ENCODE assay signal across 19 cellular contexts in the genomic region with DNA sequence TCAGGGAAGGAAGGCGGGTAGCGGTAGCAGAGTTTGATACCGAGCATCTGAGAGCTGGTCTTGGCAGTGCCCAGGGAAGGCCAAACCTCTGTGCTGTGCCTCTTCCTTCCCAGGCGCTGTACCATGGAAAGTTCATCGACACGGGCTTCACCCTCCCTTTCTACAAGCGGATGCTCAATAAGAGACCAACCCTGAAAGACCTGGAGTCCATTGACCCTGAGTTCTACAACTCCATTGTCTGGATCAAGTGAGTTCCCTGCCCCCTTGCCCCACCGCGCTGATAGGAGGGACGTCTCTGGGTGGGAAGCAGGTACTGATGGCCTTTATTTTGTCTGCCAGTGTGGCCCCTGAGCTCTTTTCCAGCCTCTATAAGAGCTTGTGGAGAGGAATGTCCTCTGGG.
"Had no signal": no experiment of that assay in that cellular context is flagged by ENCODE, and none has a peak within 500 bp of the region (broad histone marks: within the 10 kb centered on the region; RNA-seq: fewer than 3 reads in every experiment).

No MANE protein-coding gene starts in this region.

- H3K9me3 ChIP-seq: adrenal gland, body of pancreas, Peyer's patch, SJCRH30 had no signal

- H3K4me3 ChIP-seq: adrenal gland, body of pancreas, Peyer's patch, SJCRH30 had no signal

- H3K27me3 ChIP-seq: adrenal gland, body of pancreas, Peyer's patch, SJCRH30 had no signal

- DNase-seq: activated CD4-positive, alpha-beta T cell treated with anti-CD3 and anti-CD28 coated beads for 4 hours; activated CD8-positive, alpha-beta memory T cell treated with anti-CD3 and anti-CD28 coated beads, Interleukin-2, amount 50 U/mL, for 4 hours; activated CD8-positive, alpha-beta T cell treated with anti-CD3 and anti-CD28 coated beads for 36 hours; activated gamma-delta T cell treated with Interleukin-2 at 50 U/mL for 16 hours; activated naive CD4-positive, alpha-beta T cell treated with anti-CD3 and anti-CD28 coated beads, Interleukin-2, amount 50 U/mL, for 16 hours; activated naive CD8-positive, alpha-beta T cell treated with anti-CD3 and anti-CD28 coated beads, Interleukin-2, amount 10 ng/mL, durations not matched to agents 7 days and 5 days; activated T-cell treated with anti-CD3 and anti-CD28 coated beads, Interleukin-2, amount 50 U/mL, for 72 hours; body of pancreas; MV-4-11; NCI-H1092 treated with DMSO at 0.1 percent for 48 hours; NCI-H1436; NCI-H2029 treated with DMSO at 0.1 percent for 48 hours; NCI-H524; Right ventricle myocardium superior; SJCRH30 had no signal

- H3K4me2 ChIP-seq: KMS-11 had no signal

- H3K9ac ChIP-seq: KMS-11 had no signal

- H3K4me1 ChIP-seq: adrenal gland, body of pancreas, Peyer's patch, SJCRH30 had no signal

- H3K27ac ChIP-seq: adrenal gland, body of pancreas, KMS-11, Peyer's patch, RWPE1, SJCRH30 had no signal

- H3K36me3 ChIP-seq: SJCRH30 had no signal
